Comparison of ENCODE assay signal across 1 cellular context in genomic region chr17:7572588-7573323, GRCh38.
TF ChIP-seq lines count a peak whose summit lies in the region.

No MANE protein-coding gene starts in this region.

TF ChIP-seq in HepG2, 621 proteins besides CTCF, POLR2A, EP300 and RAD21 (continued from another document and continues in another):
- TF ChIP-seq AGO2 (optimal IDR thresholded peaks at IDR 0.05; ENCODE audit: low read depth, low read length) (peak; percentile 100), ZNF710 (CRISPR knock-in tag; IDR thresholded peaks at IDR 0.05; ENCODE audit: borderline replicate concordance) (peak; percentile 77; the same call in 1 of the 2 replicates), CHD2 (IDR thresholded peaks at IDR 0.05; ENCODE audit: low read depth, low read length) (peak; percentile 81), TAF1 (CRISPR knock-in tag; IDR thresholded peaks at IDR 0.05) (peak; percentile 87), NFYC (CRISPR knock-in tag; IDR thresholded peaks at IDR 0.05) (peak; percentile 99), NCOR1 (IDR thresholded peaks at IDR 0.05; ENCODE audit: borderline replicate concordance, low read length) (no peak), RELA (CRISPR knock-in tag; IDR thresholded peaks at IDR 0.05) (0 out of 2 replicates have a peak, but pooled peaks have one; percentile 45), RAD51 (IDR thresholded peaks at IDR 0.05; ENCODE audit: borderline replicate concordance) (no peak), ZFP37 (CRISPR knock-in tag; IDR thresholded peaks at IDR 0.05; ENCODE audit: borderline replicate concordance) (peak; percentile 16; the same call in 1 of the 2 replicates), ZNF225 (CRISPR knock-in tag; IDR thresholded peaks at IDR 0.05) (peak; percentile 39; the same call in 1 of the 2 replicates), GFI1 (CRISPR knock-in tag; IDR thresholded peaks at IDR 0.05; ENCODE audit: borderline replicate concordance) (peak; percentile 76; the same call in 1 of the 2 replicates), MZF1 (CRISPR knock-in tag; IDR thresholded peaks at IDR 0.05; ENCODE audit: borderline replicate concordance) (no peak), ELF1 (CRISPR knock-in tag; IDR thresholded peaks at IDR 0.05) (no peak), POLR2AphosphoS5 (IDR thresholded peaks at IDR 0.05; ENCODE audit: low read depth, low read length) (peak; percentile 98), ZNF543 (CRISPR knock-in tag; IDR thresholded peaks at IDR 0.05) (peak; percentile 66; the same call in 1 of the 2 replicates), THAP9 (CRISPR knock-in tag; IDR thresholded peaks at IDR 0.05; ENCODE audit: borderline replicate concordance) (peak; percentile 91), ZNF20 (CRISPR knock-in tag; IDR thresholded peaks at IDR 0.05) (no peak), KDM2A (CRISPR knock-in tag; IDR thresholded peaks at IDR 0.05; ENCODE audit: borderline replicate concordance, low read depth) (peak; percentile 95), ZIK1 (CRISPR knock-in tag; IDR thresholded peaks at IDR 0.05; ENCODE audit: borderline replicate concordance, low read depth) (0 out of 2 replicates have a peak, but pooled peaks have one; percentile 13), MAZ (IDR thresholded peaks at IDR 0.05; ENCODE audit: borderline replicate concordance, low read depth, low read length) (0 out of 2 replicates have a peak, but pooled peaks have one; percentile 60), MAZ (CRISPR knock-in tag; IDR thresholded peaks at IDR 0.05; ENCODE audit: low read depth) (peak; percentile 82), ZNF275 (CRISPR knock-in tag; IDR thresholded peaks at IDR 0.05; ENCODE audit: borderline replicate concordance) (peak; percentile 27; the same call in 1 of the 2 replicates), ZBTB21 (CRISPR knock-in tag; IDR thresholded peaks at IDR 0.05) (peak; percentile 6; the same call in 1 of the 2 replicates), ATF3 (CRISPR knock-in tag; IDR thresholded peaks at IDR 0.05) (0 out of 2 replicates have a peak, but pooled peaks have one; percentile 30), XRCC5 (optimal IDR thresholded peaks at IDR 0.05; ENCODE audit: low read length) (peak; percentile 56), ATF7 (IDR thresholded peaks at IDR 0.05) (no peak), ATF7 (CRISPR knock-in tag; IDR thresholded peaks at IDR 0.05) (peak; percentile 81; the same call in 1 of the 2 replicates), ZNF670 (CRISPR knock-in tag; IDR thresholded peaks at IDR 0.05; ENCODE audit: borderline replicate concordance) (0 out of 2 replicates have a peak, but pooled peaks have one; percentile 38), ZBTB14 (CRISPR knock-in tag; IDR thresholded peaks at IDR 0.05) (no peak)
- TF ChIP-seq, protein P1, sequence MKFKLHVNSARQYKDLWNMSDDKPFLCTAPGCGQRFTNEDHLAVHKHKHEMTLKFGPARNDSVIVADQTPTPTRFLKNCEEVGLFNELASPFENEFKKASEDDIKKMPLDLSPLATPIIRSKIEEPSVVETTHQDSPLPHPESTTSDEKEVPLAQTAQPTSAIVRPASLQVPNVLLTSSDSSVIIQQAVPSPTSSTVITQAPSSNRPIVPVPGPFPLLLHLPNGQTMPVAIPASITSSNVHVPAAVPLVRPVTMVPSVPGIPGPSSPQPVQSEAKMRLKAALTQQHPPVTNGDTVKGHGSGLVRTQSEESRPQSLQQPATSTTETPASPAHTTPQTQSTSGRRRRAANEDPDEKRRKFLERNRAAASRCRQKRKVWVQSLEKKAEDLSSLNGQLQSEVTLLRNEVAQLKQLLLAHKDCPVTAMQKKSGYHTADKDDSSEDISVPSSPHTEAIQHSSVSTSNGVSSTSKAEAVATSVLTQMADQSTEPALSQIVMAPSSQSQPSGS (CRISPR knock-in tag; IDR thresholded peaks at IDR 0.05): peak; percentile 88
- TF ChIP-seq, protein P2, sequence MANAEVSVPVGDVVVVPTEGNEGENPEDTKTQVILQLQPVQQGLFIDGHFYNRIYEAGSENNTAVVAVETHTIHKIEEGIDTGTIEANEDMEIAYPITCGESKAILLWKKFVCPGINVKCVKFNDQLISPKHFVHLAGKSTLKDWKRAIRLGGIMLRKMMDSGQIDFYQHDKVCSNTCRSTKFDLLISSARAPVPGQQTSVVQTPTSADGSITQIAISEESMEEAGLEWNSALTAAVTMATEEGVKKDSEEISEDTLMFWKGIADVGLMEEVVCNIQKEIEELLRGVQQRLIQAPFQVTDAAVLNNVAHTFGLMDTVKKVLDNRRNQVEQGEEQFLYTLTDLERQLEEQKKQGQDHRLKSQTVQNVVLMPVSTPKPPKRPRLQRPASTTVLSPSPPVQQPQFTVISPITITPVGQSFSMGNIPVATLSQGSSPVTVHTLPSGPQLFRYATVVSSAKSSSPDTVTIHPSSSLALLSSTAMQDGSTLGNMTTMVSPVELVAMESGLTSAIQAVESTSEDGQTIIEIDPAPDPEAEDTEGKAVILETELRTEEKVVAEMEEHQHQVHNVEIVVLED (CRISPR knock-in tag; IDR thresholded peaks at IDR 0.05; ENCODE audit: borderline replicate concordance): 0 out of 2 replicates have a peak, but pooled peaks have one; percentile 70
- TF ChIP-seq, protein P3, sequence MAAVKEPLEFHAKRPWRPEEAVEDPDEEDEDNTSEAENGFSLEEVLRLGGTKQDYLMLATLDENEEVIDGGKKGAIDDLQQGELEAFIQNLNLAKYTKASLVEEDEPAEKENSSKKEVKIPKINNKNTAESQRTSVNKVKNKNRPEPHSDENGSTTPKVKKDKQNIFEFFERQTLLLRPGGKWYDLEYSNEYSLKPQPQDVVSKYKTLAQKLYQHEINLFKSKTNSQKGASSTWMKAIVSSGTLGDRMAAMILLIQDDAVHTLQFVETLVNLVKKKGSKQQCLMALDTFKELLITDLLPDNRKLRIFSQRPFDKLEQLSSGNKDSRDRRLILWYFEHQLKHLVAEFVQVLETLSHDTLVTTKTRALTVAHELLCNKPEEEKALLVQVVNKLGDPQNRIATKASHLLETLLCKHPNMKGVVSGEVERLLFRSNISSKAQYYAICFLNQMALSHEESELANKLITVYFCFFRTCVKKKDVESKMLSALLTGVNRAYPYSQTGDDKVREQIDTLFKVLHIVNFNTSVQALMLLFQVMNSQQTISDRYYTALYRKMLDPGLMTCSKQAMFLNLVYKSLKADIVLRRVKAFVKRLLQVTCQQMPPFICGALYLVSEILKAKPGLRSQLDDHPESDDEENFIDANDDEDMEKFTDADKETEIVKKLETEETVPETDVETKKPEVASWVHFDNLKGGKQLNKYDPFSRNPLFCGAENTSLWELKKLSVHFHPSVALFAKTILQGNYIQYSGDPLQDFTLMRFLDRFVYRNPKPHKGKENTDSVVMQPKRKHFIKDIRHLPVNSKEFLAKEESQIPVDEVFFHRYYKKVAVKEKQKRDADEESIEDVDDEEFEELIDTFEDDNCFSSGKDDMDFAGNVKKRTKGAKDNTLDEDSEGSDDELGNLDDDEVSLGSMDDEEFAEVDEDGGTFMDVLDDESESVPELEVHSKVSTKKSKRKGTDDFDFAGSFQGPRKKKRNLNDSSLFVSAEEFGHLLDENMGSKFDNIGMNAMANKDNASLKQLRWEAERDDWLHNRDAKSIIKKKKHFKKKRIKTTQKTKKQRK (IDR thresholded peaks at IDR 0.05; ENCODE audit: low read length): peak; percentile 76; the same call in 1 of the 2 replicates
- TF ChIP-seq, protein P4, sequence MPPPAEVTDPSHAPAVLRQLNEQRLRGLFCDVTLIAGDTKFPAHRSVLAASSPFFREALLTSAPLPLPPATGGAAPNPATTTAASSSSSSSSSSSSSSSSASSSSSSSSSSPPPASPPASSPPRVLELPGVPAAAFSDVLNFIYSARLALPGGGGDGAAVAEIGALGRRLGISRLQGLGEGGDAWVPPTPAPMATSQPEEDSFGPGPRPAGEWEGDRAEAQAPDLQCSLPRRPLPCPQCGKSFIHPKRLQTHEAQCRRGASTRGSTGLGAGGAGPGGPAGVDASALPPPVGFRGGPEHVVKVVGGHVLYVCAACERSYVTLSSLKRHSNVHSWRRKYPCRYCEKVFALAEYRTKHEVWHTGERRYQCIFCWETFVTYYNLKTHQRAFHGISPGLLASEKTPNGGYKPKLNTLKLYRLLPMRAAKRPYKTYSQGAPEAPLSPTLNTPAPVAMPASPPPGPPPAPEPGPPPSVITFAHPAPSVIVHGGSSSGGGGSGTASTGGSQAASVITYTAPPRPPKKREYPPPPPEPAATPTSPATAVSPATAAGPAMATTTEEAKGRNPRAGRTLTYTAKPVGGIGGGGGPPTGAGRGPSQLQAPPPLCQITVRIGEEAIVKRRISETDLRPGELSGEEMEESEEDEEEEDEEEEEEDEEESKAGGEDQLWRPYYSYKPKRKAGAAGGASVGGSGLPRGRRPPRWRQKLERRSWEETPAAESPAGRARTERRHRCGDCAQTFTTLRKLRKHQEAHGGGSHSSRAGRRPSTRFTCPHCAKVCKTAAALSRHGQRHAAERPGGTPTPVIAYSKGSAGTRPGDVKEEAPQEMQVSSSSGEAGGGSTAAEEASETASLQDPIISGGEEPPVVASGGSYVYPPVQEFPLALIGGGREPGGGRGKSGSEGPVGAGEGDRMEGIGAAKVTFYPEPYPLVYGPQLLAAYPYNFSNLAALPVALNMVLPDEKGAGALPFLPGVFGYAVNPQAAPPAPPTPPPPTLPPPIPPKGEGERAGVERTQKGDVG (CRISPR knock-in tag; IDR thresholded peaks at IDR 0.05; ENCODE audit: borderline replicate concordance): no peak
- TF ChIP-seq, protein P5, sequence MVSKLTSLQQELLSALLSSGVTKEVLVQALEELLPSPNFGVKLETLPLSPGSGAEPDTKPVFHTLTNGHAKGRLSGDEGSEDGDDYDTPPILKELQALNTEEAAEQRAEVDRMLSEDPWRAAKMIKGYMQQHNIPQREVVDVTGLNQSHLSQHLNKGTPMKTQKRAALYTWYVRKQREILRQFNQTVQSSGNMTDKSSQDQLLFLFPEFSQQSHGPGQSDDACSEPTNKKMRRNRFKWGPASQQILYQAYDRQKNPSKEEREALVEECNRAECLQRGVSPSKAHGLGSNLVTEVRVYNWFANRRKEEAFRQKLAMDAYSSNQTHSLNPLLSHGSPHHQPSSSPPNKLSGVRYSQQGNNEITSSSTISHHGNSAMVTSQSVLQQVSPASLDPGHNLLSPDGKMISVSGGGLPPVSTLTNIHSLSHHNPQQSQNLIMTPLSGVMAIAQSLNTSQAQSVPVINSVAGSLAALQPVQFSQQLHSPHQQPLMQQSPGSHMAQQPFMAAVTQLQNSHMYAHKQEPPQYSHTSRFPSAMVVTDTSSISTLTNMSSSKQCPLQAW (CRISPR knock-in tag; IDR thresholded peaks at IDR 0.05): peak; percentile 88
